Comparison of ENCODE assay signal across 8 cellular contexts in genomic region chr16:72008424-72009216, GRCh38. TPM values are rescaled to one million over a fixed set of nuclear protein-coding genes. Genes with fewer than 3 reads are reported as not detected.
DNase-seq lines count a peak whose midpoint lies in the region; ATAC-seq, FAIRE-seq and TF ChIP-seq lines count a peak whose summit lies in the region.

Gene DHODH (plus strand): TSS chr16:72008744. CDS start chr16:72008765, 21 bp downstream.

- POLR2A ChIA-PET in endothelial cell of umbilical vein (lab: Charles Lee), result no interaction called here

- H3K79me2 ChIP-seq in OCI-LY3 (ENCODE audit: low read length) (peaks cover 18% of the 10 kb centered on the region), endothelial cell of umbilical vein (ENCODE audit: control insufficient read depth, insufficient read depth, low read length) (no peaks in the 10 kb centered on the region)

- ATAC-seq in GM21528 (IDR thresholded peaks at IDR 0.05; ENCODE audit: low FRiP score, unreplicated experiment), result peak; percentile 99

- TF ChIP-seq CTCF in OCI-LY3 (IDR thresholded peaks at IDR 0.05; ENCODE audit: low read depth, low read length) (no peak), endothelial cell of umbilical vein (IDR thresholded peaks at IDR 0.05; ENCODE audit: extremely low read depth in 1 of 2, insufficient read depth in 1 of 2, low read depth in 1 of 2, low read length in 2 of 2) (peak in 1 of 2 donors; percentile 1)

- H3K9me1 ChIP-seq in endothelial cell of umbilical vein (replicated peaks; ENCODE audit: control insufficient read depth, extremely low read depth, insufficient read depth, low read length), result no peaks in the 10 kb centered on the region

- H3K36me3 ChIP-seq in OCI-LY3 (replicated peaks; ENCODE audit: low read depth, low read length) (peaks cover 10% of the 10 kb centered on the region), endothelial cell of umbilical vein (ENCODE audit: control insufficient read depth in 2 of 2, extremely low read depth in 1 of 2, insufficient read depth in 2 of 2, low read length in 2 of 2) (no peaks in the 10 kb centered on the region)

- H2AFZ ChIP-seq in OCI-LY3 (ENCODE audit: low read depth, low read length), result peak within 1 kb of the TSS; percentile 78; the same call in 1 of the 2 replicates
- peak within 1 kb of the TSS; percentile 88 for H2AFZ ChIP-seq in endothelial cell of umbilical vein (ENCODE audit: low read depth, low read length)

- H3K9ac ChIP-seq in OCI-LY3 (ENCODE audit: low read length), result peak within 1 kb of the TSS; percentile 64
- H3K9ac ChIP-seq in endothelial cell of umbilical vein (replicated peaks; ENCODE audit: extremely low read depth, insufficient read depth, low read length), result peak within 1 kb of the TSS; percentile 47

- H3K4me2 ChIP-seq in OCI-LY3 (ENCODE audit: low read length), result peak within 1 kb of the TSS; percentile 72
- H3K4me2 ChIP-seq in endothelial cell of umbilical vein (ENCODE audit: insufficient read depth, low read length), result peak within 1 kb of the TSS; percentile 71

- H3K27ac ChIP-seq in OCI-LY3 (ENCODE audit: low read length), result peak within 1 kb of the TSS; percentile 20; the same call in 1 of the 2 replicates
- no peak within 1 kb of the TSS for H3K27ac ChIP-seq in endothelial cell of umbilical vein (ENCODE audit: insufficient read depth, low read depth, low read length)

- intact Hi-C loops in endothelial cell of umbilical vein (cut with micrococcal nuclease), result loop anchor here (1.0 kb wide), 4 partner anchors 81 to 126 kb away; partner anchors contain the start of genes DHX38, IST1 and TXNL4B

- H4K20me1 ChIP-seq in OCI-LY3 (ENCODE audit: insufficient read depth, low read length), result no peaks in the 10 kb centered on the region
- no peaks in the 10 kb centered on the region for H4K20me1 ChIP-seq in endothelial cell of umbilical vein (replicated peaks; ENCODE audit: control insufficient read depth, extremely low read depth, insufficient read depth, low read length)

- peak; percentile 98 for FAIRE-seq in endothelial cell of umbilical vein (lab: Jason Lieb, UNC)

- no peaks in the 10 kb centered on the region for H3K9me3 ChIP-seq in OCI-LY3 (ENCODE audit: insufficient read depth, low read length)
- no peaks in the 10 kb centered on the region for H3K9me3 ChIP-seq in endothelial cell of umbilical vein (replicated peaks; ENCODE audit: control insufficient read depth, insufficient read depth, low read length)

- TF ChIP-seq POLR2A in endothelial cell of umbilical vein (IDR thresholded peaks at IDR 0.05; ENCODE audit: low read depth, low read length), result peak; percentile 84

- dilution Hi-C loops in endothelial cell of umbilical vein (cut with MboI; ENCODE audit: extremely low pct_ligation_motif_present, low sequenced_read_pairs), result no loop called here

- H3K4me1 ChIP-seq in OCI-LY3 (ENCODE audit: low read length), result peaks cover 3% of the 10 kb centered on the region; the same call in 1 of the 2 replicates
- H3K4me1 ChIP-seq in endothelial cell of umbilical vein (ENCODE audit: control insufficient read depth, extremely low read depth, insufficient read depth, low read length), result peaks cover 2% of the 10 kb centered on the region

- H3K4me3 ChIP-seq in OCI-LY3 (ENCODE audit: low read length) (peak within 1 kb of the TSS; percentile 85), endothelial cell of umbilical vein (replicated peaks in 1 of 3; ENCODE audit: insufficient read depth in 1 of 3, low read depth in 1 of 3, low read length in 3 of 3) (peak within 1 kb of the TSS; percentile 22 to 73 (median 47))

- H3K27me3 ChIP-seq in OCI-LY3 (ENCODE audit: low read depth, low read length), result no peaks in the 10 kb centered on the region
- H3K27me3 ChIP-seq in endothelial cell of umbilical vein (ENCODE audit: control insufficient read depth in 2 of 2, insufficient read depth in 2 of 2, low read length in 2 of 2), result no peaks in the 10 kb centered on the region

- no TSS peak for BruUV-seq in endothelial cell of umbilical vein (replicated peaks; lab: Mats Ljungman, UMichigan)

- DNase-seq in DMS 273 treated with DMSO at 0.1 percent for 48 hours (lab: John Stamatoyannopoulos, UW) (peak; percentile 96), HuH-7.5 (ENCODE audit: low spot score) (peak; percentile 99), endothelial cell of umbilical vein (ENCODE audit: low read depth, low spot score) (peak; percentile 99), middle frontal gyrus (ENCODE audit: extremely low spot score, low spot score) (peak; percentile 97)
- DNase-seq in activated CD8-positive, alpha-beta memory T cell treated with anti-CD3 and anti-CD28 coated beads, Interleukin-2, amount 50 U/mL, for 4 hours, result peak; percentile 97
- peak; percentile 92 to 96 for DNase-seq in stimulated activated CD8-positive, alpha-beta memory T cell treated with anti-CD3 and anti-CD28 coated beads, Interleukin-2, amount 100 ng/mL, for 1 hour (ENCODE audit: low read depth in 2 of 2)

- CTCF ChIA-PET in endothelial cell of umbilical vein (lab: Charles Lee), result no interaction called here

TF ChIP-seq in endothelial cell of umbilical vein, 7 proteins besides CTCF, POLR2A, EP300 and RAD21:
- TF ChIP-seq GATA2 (IDR thresholded peaks at IDR 0.05; ENCODE audit: insufficient read depth, insufficient read length, low read depth, low read length), result no peak
- no peak for TF ChIP-seq EZH2 (IDR thresholded peaks at IDR 0.05; ENCODE audit: borderline replicate concordance, low read depth, low read length, severe bottlenecking)
- TF ChIP-seq MAX (IDR thresholded peaks at IDR 0.05; ENCODE audit: insufficient read depth, insufficient read length), result peak; percentile 9
- TF ChIP-seq POLR2AphosphoS5 (IDR thresholded peaks at IDR 0.05; ENCODE audit: insufficient read depth, low read depth, low read length), result peak; percentile 73

RNA-seq across cellular contexts. Expression of gene DHODH, which starts in this region (rescaled TPM):
- 9.2 and 9.7 TPM in 2 replicates for total RNA-seq in endothelial cell of umbilical vein
- polyA plus RNA-seq in endothelial cell of umbilical vein, result 3.4 and 5.8 TPM in 2 replicates
- polyA plus RNA-seq in endothelial cell of umbilical vein (2011; cell fraction: cytosol; rRNA removed), result 4.8 TPM in 2 replicates
- polyA plus RNA-seq in endothelial cell of umbilical vein (2011; cell fraction: nucleus; rRNA removed), result 4.9 and 5.0 TPM in 2 replicates
- polyA plus RNA-seq in endothelial cell of umbilical vein (2012), result 6.6 and 6.7 TPM in 2 replicates
- polyA minus RNA-seq in endothelial cell of umbilical vein, result 3.6 and 3.8 TPM in 2 replicates
- 5.4 TPM for polyA minus RNA-seq in endothelial cell of umbilical vein (2011; cell fraction: cytosol; rRNA and poly(A)+ RNA removed)
- 2.1 and 3.3 TPM in 2 replicates for polyA minus RNA-seq in endothelial cell of umbilical vein (2011; cell fraction: nucleus; rRNA and poly(A)+ RNA removed)
